In the genomic region with DNA sequence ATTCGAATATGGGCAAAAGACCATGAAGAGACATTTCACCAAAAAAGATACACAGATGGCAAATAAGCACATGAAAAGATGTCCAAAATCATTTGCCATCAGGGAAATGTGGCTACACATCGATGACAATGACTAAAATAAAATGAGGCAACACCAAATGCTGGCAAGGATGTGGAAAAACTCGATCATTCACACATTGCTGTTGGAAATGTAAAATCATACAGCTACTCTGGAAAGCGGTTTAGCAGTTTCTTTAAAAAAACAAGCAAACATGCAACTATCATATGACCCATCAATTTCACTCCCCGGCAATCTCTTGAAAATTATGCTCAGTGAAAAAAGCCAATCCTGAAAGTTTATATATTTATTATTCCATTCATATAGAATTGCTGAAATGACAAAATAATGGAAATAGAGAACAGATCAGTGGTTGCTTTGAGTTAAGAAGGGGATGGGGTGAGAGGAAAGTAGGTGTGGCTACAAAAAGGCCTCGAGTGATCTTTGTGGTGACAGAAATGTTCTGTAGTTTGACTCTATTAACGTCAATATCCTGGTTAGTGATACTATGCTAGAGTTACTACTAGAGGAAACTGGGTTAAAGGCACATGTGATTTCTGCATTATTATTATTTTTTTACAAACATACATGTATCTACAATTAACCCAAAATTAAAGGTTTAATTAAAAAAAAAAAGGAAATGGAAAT, we compare ENCODE assay signal across 21 cellular contexts. TPM values are rescaled to one million over a fixed set of nuclear protein-coding genes. Genes with fewer than 3 reads are reported as not detected.
DNase-seq lines count a peak whose midpoint lies in the region; ATAC-seq and TF ChIP-seq lines count a peak whose summit lies in the region.
"Had no signal": no experiment of that assay in that cellular context is flagged by ENCODE, and none has a peak within 500 bp of the region (broad histone marks: within the 10 kb centered on the region; RNA-seq: fewer than 3 reads in every experiment).

No MANE protein-coding gene starts in this region.

- H3K36me3 ChIP-seq in effector memory CD4-positive, alpha-beta T cell (ENCODE audit: control insufficient read depth, insufficient read depth, low read length): no peaks in the 10 kb centered on the region
- H3K36me3 ChIP-seq in ascending aorta: peaks cover 0 to 3% of the 10 kb centered on the region in 2 donors

- H3K27ac Mint-ChIP-seq in natural killer cell (peak overlapping the region; percentile 66 to 73), T-cell (no peak overlapping the region)
- peak overlapping the region in 1 of 2 donors; percentile 5 for H3K27ac Mint-ChIP-seq in natural killer cell treated with Interleukin-12 subunit alpha and Interleukin-12 subunit beta and Interleukin-15 and Interleukin-18, amount 100 ng/mL, for 72 hours
- H3K27ac Mint-ChIP-seq in central memory CD8-positive, alpha-beta T cell (ENCODE audit: low read depth): peak overlapping the region; percentile 1
- peak overlapping the region; percentile 92 for H3K27ac Mint-ChIP-seq in stimulated activated naive CD8-positive, alpha-beta T cell treated with anti-CD3 and anti-CD28 coated beads, Interleukin-15, Interleukin-2, amounts not matched to agents 100 ng/mL and 50 ng/mL, for 24 hours
- H3K27ac Mint-ChIP-seq: activated B cell treated with CpG ODN at 0.5 μM for 24 hours; activated CD8-positive, alpha-beta memory T cell treated with anti-CD3 and anti-CD28 coated beads, Interleukin-2, amount 10 ng/mL, durations not matched to agents 7 days and 5 days; IgD-negative memory B cell; nephron had no signal

- H3K36me3 Mint-ChIP-seq in natural killer cell (peaks cover 17% of the 10 kb centered on the region), T-cell (peaks cover 32% of the 10 kb centered on the region)
- H3K36me3 Mint-ChIP-seq in natural killer cell treated with Interleukin-12 subunit alpha and Interleukin-12 subunit beta and Interleukin-15 and Interleukin-18, amount 100 ng/mL, for 72 hours: peaks cover 25% of the 10 kb centered on the region
- peaks cover 6% of the 10 kb centered on the region for H3K36me3 Mint-ChIP-seq in central memory CD8-positive, alpha-beta T cell (ENCODE audit: insufficient read depth)
- peaks cover 49% of the 10 kb centered on the region for H3K36me3 Mint-ChIP-seq in stimulated activated naive CD8-positive, alpha-beta T cell treated with anti-CD3 and anti-CD28 coated beads, Interleukin-15, Interleukin-2, amounts not matched to agents 100 ng/mL and 50 ng/mL, for 24 hours (ENCODE audit: low read depth)

- DNase-seq in natural killer cell: no peak
- no peak for DNase-seq in natural killer cell treated with Interleukin-12 subunit alpha and Interleukin-12 subunit beta and Interleukin-15 and Interleukin-18, amount 100 ng/mL, for 72 hours (ENCODE audit: low spot score)
- peak in 4 of 34 experiments; percentile 1 to 6 (median 4) for DNase-seq in T-cell
- no peak for DNase-seq in central memory CD8-positive, alpha-beta T cell (ENCODE audit: low spot score in 2 of 2)
- DNase-seq in NCI-H2227 treated with DMSO at 0.1 percent for 48 hours (lab: John Stamatoyannopoulos, UW): no peak
- DNase-seq in effector memory CD4-positive, alpha-beta T cell: no peak
- DNase-seq in ascending aorta (ENCODE audit: low spot score in 2 of 2): no peak
- DNase-seq: activated B cell treated with CpG ODN at 0.5 μM for 24 hours; activated CD8-positive, alpha-beta memory T cell treated with anti-CD3 and anti-CD28 coated beads, Interleukin-2, amount 10 ng/mL, durations not matched to agents 7 days and 5 days; activated gamma-delta T cell; left colon; NCI-H1694 treated with DMSO at 0.1 percent for 48 hours; PC-9; posterior cingulate gyrus; stimulated activated CD4-positive, alpha-beta T cell treated with anti-CD3 and anti-CD28 coated beads, Interleukin-2, amount 100 ng/mL, for 24 hours; stomach; T1000; transverse colon had no signal

- no peak overlapping the region for H3K4me3 ChIP-seq in effector memory CD4-positive, alpha-beta T cell (ENCODE audit: insufficient read depth, low read depth, low read length, poor library complexity, severe bottlenecking)
- H3K4me3 ChIP-seq in ascending aorta: no peak overlapping the region
- H3K4me3 ChIP-seq: PC-9, stomach, transverse colon had no signal

- CTCF ChIA-PET in T-cell (lab: Charles Lee): no interaction called here

- no peak overlapping the region for H3K4me3 Mint-ChIP-seq in natural killer cell
- no peak overlapping the region for H3K4me3 Mint-ChIP-seq in natural killer cell treated with Interleukin-12 subunit alpha and Interleukin-12 subunit beta and Interleukin-15 and Interleukin-18, amount 100 ng/mL, for 72 hours
- H3K4me3 Mint-ChIP-seq in T-cell: no peak overlapping the region
- H3K4me3 Mint-ChIP-seq in central memory CD8-positive, alpha-beta T cell: no peak overlapping the region
- H3K4me3 Mint-ChIP-seq in stimulated activated naive CD8-positive, alpha-beta T cell treated with anti-CD3 and anti-CD28 coated beads, Interleukin-15, Interleukin-2, amounts not matched to agents 100 ng/mL and 50 ng/mL, for 24 hours: peak overlapping the region; percentile 54
- H3K4me3 Mint-ChIP-seq: activated B cell treated with CpG ODN at 0.5 μM for 24 hours; activated CD8-positive, alpha-beta memory T cell treated with anti-CD3 and anti-CD28 coated beads, Interleukin-2, amount 10 ng/mL, durations not matched to agents 7 days and 5 days; IgD-negative memory B cell; nephron had no signal

- intact Hi-C loops in natural killer cell (cut with micrococcal nuclease) (no loop called here), ascending aorta (cut with DNase I) (no loop called here)

- H3K4me1 Mint-ChIP-seq in natural killer cell (peaks cover 37 to 45% of the 10 kb centered on the region in 2 donors), T-cell (peaks cover 51 to 58% (median 52%) of the 10 kb centered on the region in 3 donors)
- H3K4me1 Mint-ChIP-seq in natural killer cell treated with Interleukin-12 subunit alpha and Interleukin-12 subunit beta and Interleukin-15 and Interleukin-18, amount 100 ng/mL, for 72 hours (ENCODE audit: low read depth in 2 of 2): peaks cover 28 to 42% of the 10 kb centered on the region in 2 donors
- H3K4me1 Mint-ChIP-seq in central memory CD8-positive, alpha-beta T cell: peaks cover 36% of the 10 kb centered on the region
- peaks cover 65% of the 10 kb centered on the region for H3K4me1 Mint-ChIP-seq in stimulated activated naive CD8-positive, alpha-beta T cell treated with anti-CD3 and anti-CD28 coated beads, Interleukin-15, Interleukin-2, amounts not matched to agents 100 ng/mL and 50 ng/mL, for 24 hours (ENCODE audit: low read depth)

- peaks cover 5% of the 10 kb centered on the region for H3K9me3 ChIP-seq in effector memory CD4-positive, alpha-beta T cell (ENCODE audit: control insufficient read depth, low read length)
- peaks cover 12 to 19% of the 10 kb centered on the region in 2 donors for H3K9me3 ChIP-seq in ascending aorta

- TF ChIP-seq CTCF in natural killer cell (IDR thresholded peaks at IDR 0.05) (no peak), ascending aorta (IDR thresholded peaks at IDR 0.05) (no peak)

- peaks cover 5% of the 10 kb centered on the region for H3K4me1 ChIP-seq in effector memory CD4-positive, alpha-beta T cell (ENCODE audit: control insufficient read depth, insufficient read depth, low read length, poor library complexity, severe bottlenecking)
- no peaks in the 10 kb centered on the region for H3K4me1 ChIP-seq in ascending aorta

- H3K27ac ChIP-seq in effector memory CD4-positive, alpha-beta T cell (ENCODE audit: insufficient read depth, low read length, poor library complexity, severe bottlenecking): no peak overlapping the region
- no peak overlapping the region for H3K27ac ChIP-seq in ascending aorta
- H3K27ac ChIP-seq: PC-9, stomach, transverse colon had no signal

- H3K27me3 Mint-ChIP-seq in natural killer cell (ENCODE audit: low read depth in 2 of 2) (no peaks in the 10 kb centered on the region), T-cell (no peaks in the 10 kb centered on the region)
- H3K27me3 Mint-ChIP-seq in natural killer cell treated with Interleukin-12 subunit alpha and Interleukin-12 subunit beta and Interleukin-15 and Interleukin-18, amount 100 ng/mL, for 72 hours: no peaks in the 10 kb centered on the region
- no peaks in the 10 kb centered on the region for H3K27me3 Mint-ChIP-seq in central memory CD8-positive, alpha-beta T cell
- no peaks in the 10 kb centered on the region for H3K27me3 Mint-ChIP-seq in stimulated activated naive CD8-positive, alpha-beta T cell treated with anti-CD3 and anti-CD28 coated beads, Interleukin-15, Interleukin-2, amounts not matched to agents 100 ng/mL and 50 ng/mL, for 24 hours
- H3K27me3 Mint-ChIP-seq: activated B cell treated with CpG ODN at 0.5 μM for 24 hours; activated CD8-positive, alpha-beta memory T cell treated with anti-CD3 and anti-CD28 coated beads, Interleukin-2, amount 10 ng/mL, durations not matched to agents 7 days and 5 days; IgD-negative memory B cell had no signal

- H3K9me3 Mint-ChIP-seq in natural killer cell (peaks cover 2 to 9% of the 10 kb centered on the region in 2 donors), T-cell (peaks cover 2 to 15% (median 4%) of the 10 kb centered on the region in 3 donors)
- peaks cover 4% of the 10 kb centered on the region for H3K9me3 Mint-ChIP-seq in natural killer cell treated with Interleukin-12 subunit alpha and Interleukin-12 subunit beta and Interleukin-15 and Interleukin-18, amount 100 ng/mL, for 72 hours
- H3K9me3 Mint-ChIP-seq in central memory CD8-positive, alpha-beta T cell: no peaks in the 10 kb centered on the region
- H3K9me3 Mint-ChIP-seq in stimulated activated naive CD8-positive, alpha-beta T cell treated with anti-CD3 and anti-CD28 coated beads, Interleukin-15, Interleukin-2, amounts not matched to agents 100 ng/mL and 50 ng/mL, for 24 hours: peaks cover 12% of the 10 kb centered on the region

- H3K27me3 ChIP-seq in effector memory CD4-positive, alpha-beta T cell (replicated peaks; ENCODE audit: control insufficient read depth, insufficient read depth, low read length, poor library complexity, severe bottlenecking): no peaks in the 10 kb centered on the region
- H3K27me3 ChIP-seq in ascending aorta: no peaks in the 10 kb centered on the region
- H3K27me3 ChIP-seq: stomach, transverse colon had no signal

- ATAC-seq in natural killer cell (peak; percentile 64 to 81 (median 81)), T-cell (replicated peaks in 1 of 4) (peak in 3 of 4 experiments; percentile 53 to 90 (median 66))
- ATAC-seq in natural killer cell treated with Interleukin-12 subunit alpha and Interleukin-12 subunit beta and Interleukin-15 and Interleukin-18, amount 100 ng/mL, for 72 hours: no peak
- no peak for ATAC-seq in central memory CD8-positive, alpha-beta T cell (replicated peaks; ENCODE audit: extremely low read depth, poor library complexity, severe bottlenecking)
- ATAC-seq: activated CD8-positive, alpha-beta memory T cell treated with anti-CD3 and anti-CD28 coated beads, Interleukin-2, amount 10 ng/mL, durations not matched to agents 7 days and 5 days had no signal

- POLR2A ChIA-PET in T-cell (lab: Charles Lee): no interaction called here

RNA-seq across cellular contexts. Expression of a gene that starts 45.0 kb away (rescaled TPM):
- 10 to 100 TPM; 82.0 to 91.8 (median 89.0) TPM for total RNA-seq in natural killer cell
- total RNA-seq in natural killer cell treated with Interleukin-12 subunit alpha and Interleukin-12 subunit beta and Interleukin-15 and Interleukin-18, amount 100 ng/mL, for 72 hours: 100 to 1,000 TPM in 1 of 2 donors, 10 to 100 TPM in 1; 76.5 to 121 TPM
- 10 to 100 TPM; 65.5 to 96.5 (median 68.4) TPM for total RNA-seq in T-cell
- total RNA-seq in ascending aorta: 31.0 TPM

Comparison
In these comparisons a context has a peak if more than half of its experiments do, and no peak if none do; other contexts are left out.
1. ATAC-seq: peak in natural killer cell (3 of 3) and T-cell (3 of 4); none in natural killer cell treated with Interleukin-12 subunit alpha and Interleukin-12 subunit beta and Interleukin-15 and Interleukin-18, amount 100 ng/mL, for 72 hours (0 of 2) and central memory CD8-positive, alpha-beta T cell (single experiment).
2. H3K27ac Mint-ChIP-seq: peak in natural killer cell (2 of 2), central memory CD8-positive, alpha-beta T cell (single experiment) and stimulated activated naive CD8-positive, alpha-beta T cell treated with anti-CD3 and anti-CD28 coated beads, Interleukin-15, Interleukin-2, amounts not matched to agents 100 ng/mL and 50 ng/mL, for 24 hours (single experiment); none in T-cell (0 of 2).